Comparison of ENCODE assay signal across 13 cellular contexts in genomic region chr7:26497801-26498596, GRCh38.
"Had no signal": no experiment of that assay in that cellular context is flagged by ENCODE, and none has a peak within 500 bp of the region (broad histone marks: within the 10 kb centered on the region; RNA-seq: fewer than 3 reads in every experiment).

No MANE protein-coding gene starts in this region.

- H3K4me3 ChIP-seq: gastrocnemius medialis, heart right ventricle, suprapubic skin had no signal

- DNase-seq: activated CD4-positive, alpha-beta T cell treated with anti-CD3 and anti-CD28 coated beads, Interleukin-2, amount 50 U/mL, for 1 hour; activated naive CD4-positive, alpha-beta T cell treated with Interleukin-2 at 50 U/mL for 16 hours; activated T-cell treated with anti-CD3 and anti-CD28 coated beads for 4 hours; aorta; cerebellar nuclear complex; effector memory CD4-positive, alpha-beta T cell; gastrocnemius medialis; heart right ventricle; occipital lobe; right cardiac atrium had no signal

- ATAC-seq: activated CD4-positive, CD25-positive, alpha-beta regulatory T cell treated with anti-CD3 and anti-CD28 coated beads, Interleukin-2, amount 50 U/mL, for 24 hours; gastrocnemius medialis; heart right ventricle; natural killer cell treated with Interleukin-12 subunit alpha and Interleukin-12 subunit beta and Interleukin-15 and Interleukin-18, amount 100 ng/mL, for 72 hours; right cardiac atrium had no signal

- H3K4me1 ChIP-seq: gastrocnemius medialis, heart right ventricle, suprapubic skin had no signal

- H3K27ac ChIP-seq: gastrocnemius medialis, heart right ventricle, suprapubic skin had no signal

- H3K9me3 ChIP-seq: gastrocnemius medialis, heart right ventricle, suprapubic skin had no signal
